In the genomic region with DNA sequence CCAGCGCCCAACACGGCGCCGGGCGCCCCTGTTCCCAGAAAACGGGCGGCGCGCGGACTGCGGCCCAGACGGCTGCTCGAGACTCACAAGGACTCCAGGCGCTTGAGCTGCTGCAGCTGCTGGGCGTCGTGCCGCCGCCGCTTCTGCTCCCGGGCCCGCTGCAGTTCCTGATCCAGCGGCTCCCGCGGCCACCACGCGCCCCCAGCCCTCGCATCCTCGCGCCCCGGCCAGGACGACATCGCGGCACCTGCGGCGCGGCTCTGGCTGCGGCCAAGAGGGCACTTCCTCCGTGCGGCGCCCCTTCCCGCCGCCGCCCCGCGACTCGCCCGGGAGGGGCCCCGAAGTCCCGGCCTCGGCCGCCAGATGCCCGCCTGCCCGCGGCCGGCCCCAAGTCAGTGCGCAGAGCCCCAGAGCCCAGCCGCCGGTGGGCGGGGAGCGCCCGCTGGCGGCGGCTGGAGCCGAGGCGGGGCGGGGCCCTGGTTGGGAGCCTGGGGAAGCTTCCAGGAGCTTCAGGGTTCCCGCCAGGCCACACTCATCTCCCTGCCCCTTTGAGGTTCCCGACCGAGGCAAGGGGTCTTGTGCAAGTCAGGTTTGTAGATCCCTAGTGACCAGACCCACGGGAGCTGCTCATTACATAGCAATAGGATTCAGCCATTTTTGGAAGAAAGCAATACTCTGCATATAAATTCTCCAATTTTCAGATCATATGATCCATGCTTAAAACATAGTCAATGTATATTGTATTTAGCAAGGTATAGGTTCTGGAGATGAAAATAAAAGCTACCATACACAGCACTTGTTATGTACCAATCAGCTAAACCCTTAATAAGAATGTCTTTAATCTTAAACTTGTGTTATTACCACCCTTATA, we compare ENCODE assay signal across 8 cellular contexts. TPM values are rescaled to one million over a fixed set of nuclear protein-coding genes. Genes with fewer than 3 reads are reported as not detected.
DNase-seq lines count a peak whose midpoint lies in the region; ATAC-seq, FAIRE-seq and TF ChIP-seq lines count a peak whose summit lies in the region.

No MANE protein-coding gene starts in this region.

- peak overlapping the region in 1 of 4 experiments; percentile 27; a peak in 1 of 7 replicates for H3K9ac ChIP-seq in H1 (replicated peaks in 1 of 4; ENCODE audit: extremely low read depth in 1 of 4, low read depth in 3 of 4, low read length in 3 of 4)
- H3K9ac ChIP-seq in mesendoderm (ENCODE audit: low read length), result peak overlapping the region; percentile 86

- peak overlapping the region; percentile 37 for H3K4me3 ChIP-seq in CD4-positive, CD25-positive, alpha-beta regulatory T cell (ENCODE audit: low read depth, low read length)
- H3K4me3 ChIP-seq in H1 (ENCODE audit: extremely low read depth in 1 of 4, insufficient read depth in 2 of 4, low read depth in 3 of 4, low read length in 4 of 4), result peak overlapping the region; percentile 14 to 58 (median 26); a peak in 7 of 8 replicates
- peak overlapping the region; percentile 67 for H3K4me3 ChIP-seq in mesendoderm (ENCODE audit: low read length)

- no peak overlapping the region for H3K14ac ChIP-seq in H1 (ENCODE audit: insufficient read length)

- peaks cover 4 to 11% of the 10 kb centered on the region in 2 experiments for H4K20me1 ChIP-seq in H1 (replicated peaks in 1 of 2; ENCODE audit: control insufficient read depth in 1 of 2, insufficient read depth in 2 of 2, low read length in 2 of 2)

- H2BK15ac ChIP-seq in H1 (ENCODE audit: low read length) (no peak overlapping the region), mesendoderm (replicated peaks; ENCODE audit: low read depth) (peak overlapping the region; percentile 14)

- H2AFZ ChIP-seq in H1 (ENCODE audit: low read length), result no peak overlapping the region

- H4K91ac ChIP-seq in H1 (replicated peaks; ENCODE audit: insufficient read length, low read length), result no peak overlapping the region

- H2BK5ac ChIP-seq in H1 (ENCODE audit: low read depth, low read length), result no peak overlapping the region
- no peak overlapping the region for H2BK5ac ChIP-seq in mesendoderm (ENCODE audit: low read length)

- 2% methylated on average over 47 of the region's 70 CpGs; no CpG with 5 or more reads in 1 of the 2 experiments for WGBS in H1 (ENCODE audit: extremely low coverage in 1 of 2, insufficient coverage in 1 of 2, insufficient read length in 1 of 2, insufficient replicate concordance in 2 of 2, low coverage in 1 of 2, low lambda C conversion rate in 2 of 2, missing lambda C conversion rate in 1 of 2), 2 experiments
- no CpG with 5 or more reads among the region's 70 CpGs for WGBS in mesendoderm (ENCODE audit: extremely low coverage, insufficient coverage, low lambda C conversion rate)

- H3K36me3 ChIP-seq in CD4-positive, CD25-positive, alpha-beta regulatory T cell (ENCODE audit: control insufficient read depth, insufficient read depth, low read length), result no peaks in the 10 kb centered on the region
- no peaks in the 10 kb centered on the region for H3K36me3 ChIP-seq in H1 (ENCODE audit: control insufficient read depth in 2 of 4, insufficient read depth in 4 of 4, low read length in 3 of 4)
- H3K36me3 ChIP-seq in mesendoderm (ENCODE audit: control insufficient read depth, insufficient read depth, low read length), result no peaks in the 10 kb centered on the region

- H3K4ac ChIP-seq in H1 (replicated peaks; ENCODE audit: insufficient read length, low read depth, low read length) (no peak overlapping the region), mesendoderm (ENCODE audit: low read depth, low read length) (peak overlapping the region; percentile 64)

- H3K9me3 Mint-ChIP-seq in CD4-positive, CD25-positive, alpha-beta regulatory T cell, result peaks cover 0 to 8% (median 0%) of the 10 kb centered on the region in 7 donors

- peak; percentile 86 to 90 for ATAC-seq in CD4-positive, CD25-positive, alpha-beta regulatory T cell (ENCODE audit: low read depth in 2 of 2)
- ATAC-seq in GM19328 (IDR thresholded peaks at IDR 0.05; ENCODE audit: unreplicated experiment) (peak; percentile 75), HG03442 (IDR thresholded peaks at IDR 0.05; ENCODE audit: unreplicated experiment) (peak; percentile 82)

- H3K79me1 ChIP-seq in H1 (ENCODE audit: low read depth, low read length) (no peaks in the 10 kb centered on the region), mesendoderm (ENCODE audit: low read length) (no peaks in the 10 kb centered on the region)

- peaks cover 10% of the 10 kb centered on the region for H3K4me1 ChIP-seq in CD4-positive, CD25-positive, alpha-beta regulatory T cell (ENCODE audit: control insufficient read depth, insufficient read depth, low read length, poor library complexity, severe bottlenecking)
- H3K4me1 ChIP-seq in H1 (replicated peaks in 1 of 4; ENCODE audit: control insufficient read depth in 3 of 4, insufficient read depth in 4 of 4, low read length in 3 of 4), result peaks cover 0 to 8% (median 2%) of the 10 kb centered on the region in 4 experiments; a peak in 6 of 7 replicates
- no peaks in the 10 kb centered on the region for H3K4me1 ChIP-seq in mesendoderm (ENCODE audit: control insufficient read depth, low read depth, low read length)

- H3K36me3 Mint-ChIP-seq in CD4-positive, CD25-positive, alpha-beta regulatory T cell, result peaks cover 3% of the 10 kb centered on the region

- peaks cover 34% of the 10 kb centered on the region for H3K27me3 Mint-ChIP-seq in CD4-positive, CD25-positive, alpha-beta regulatory T cell

- H3K23ac ChIP-seq in H1 (ENCODE audit: insufficient read length) (no peak overlapping the region), mesendoderm (ENCODE audit: low read length) (no peak overlapping the region)

- no peak overlapping the region for H3K27ac ChIP-seq in CD4-positive, CD25-positive, alpha-beta regulatory T cell (ENCODE audit: insufficient read depth, low read length, poor library complexity, severe bottlenecking)
- H3K27ac ChIP-seq in H1 (ENCODE audit: low read depth, low read length) (no peak overlapping the region), mesendoderm (ENCODE audit: low read depth, low read length) (peak overlapping the region; percentile 66)

- peak; percentile 43 to 87 (median 53) for TF ChIP-seq CTCF in H1 (IDR thresholded peaks at IDR 0.05; ENCODE audit: control extremely low read depth in 1 of 3, insufficient read depth in 1 of 3, low read depth in 1 of 3, low read length in 3 of 3)

- peaks cover 2% of the 10 kb centered on the region; the same call in 1 of the 2 replicates for H3K23me2 ChIP-seq in H1 (ENCODE audit: low read depth, low read length)

- H4K8ac ChIP-seq in H1 (ENCODE audit: extremely low read depth, insufficient read depth, low read length) (peak overlapping the region; percentile 65; the same call in 1 of the 2 replicates), mesendoderm (ENCODE audit: low read depth, low read length) (no peak overlapping the region)

- H3K4me1 Mint-ChIP-seq in CD4-positive, CD25-positive, alpha-beta regulatory T cell, result peaks cover 0 to 17% (median 8%) of the 10 kb centered on the region in 4 donors

- FAIRE-seq in H1 (lab: Jason Lieb, UNC), result no peak

- TF ChIP-seq POLR2A in H1 (IDR thresholded peaks at IDR 0.05; ENCODE audit: control extremely low read depth in 1 of 2, low read depth in 2 of 2, low read length in 2 of 2), result no peak

- H2BK20ac ChIP-seq in H1 (ENCODE audit: low read length), result no peak overlapping the region

- H3K18ac ChIP-seq in H1 (ENCODE audit: extremely low read depth, low read length) (no peak overlapping the region), mesendoderm (ENCODE audit: low read length) (peak overlapping the region; percentile 85)

- TF ChIP-seq EP300 in H1 (IDR thresholded peaks at IDR 0.05; ENCODE audit: borderline replicate concordance in 1 of 2, low read depth in 2 of 2, low read length in 2 of 2), result no peak

- CTCF ChIA-PET in H1 (lab: Charles Lee; ENCODE audit: partially characterized antibody), result interaction anchor here (0.5 to 3.7 kb wide), 9 partner anchors 10 to 165 kb away, joined by 3 to 21 read pairs (median 5); partner anchors contain the start of gene RP9

- DNase-seq in CD4-positive, CD25-positive, alpha-beta regulatory T cell, result peak; percentile 36 to 60 (median 58)
- DNase-seq in NCI-H82 treated with DMSO at 0.1 percent for 48 hours (lab: John Stamatoyannopoulos, UW; ENCODE audit: unreplicated experiment) (peak; percentile 60), H1 (ENCODE audit: low read depth in 1 of 2, low spot score in 2 of 2) (peak in 1 of 2 experiments; percentile 86), mesendoderm (peak; percentile 87)
- peak; percentile 86 for DNase-seq in activated CD8-positive, alpha-beta memory T cell treated with anti-CD3 and anti-CD28 coated beads for 24 hours
- DNase-seq in stimulated activated CD8-positive, alpha-beta memory T cell treated with anti-CD3 and anti-CD28 coated beads, Interleukin-15, amount 100 ng/mL, for 1 hour (ENCODE audit: low read depth), result peak; percentile 27

- peak; percentile 55 to 85 for TF ChIP-seq RAD21 in H1 (IDR thresholded peaks at IDR 0.05 in 1 of 2, conservative IDR thresholded peaks at IDR 0.05 in 1 of 2; ENCODE audit: low read depth in 2 of 2, low read length in 2 of 2)

- H3K4me2 ChIP-seq in H1 (ENCODE audit: insufficient read depth in 1 of 2, low read depth in 2 of 2, low read length in 2 of 2) (peak overlapping the region; percentile 45 to 84), mesendoderm (ENCODE audit: low read length) (peak overlapping the region; percentile 79)

- H3K27ac Mint-ChIP-seq in CD4-positive, CD25-positive, alpha-beta regulatory T cell, result peak overlapping the region in 1 of 3 donors; percentile 5

- peak overlapping the region; percentile 54 to 84 (median 77) for H3K4me3 Mint-ChIP-seq in CD4-positive, CD25-positive, alpha-beta regulatory T cell

- peaks cover 4 to 6% of the 10 kb centered on the region in 2 experiments for H3K9me3 ChIP-seq in CD4-positive, CD25-positive, alpha-beta regulatory T cell (ENCODE audit: control insufficient read depth in 2 of 2, low read length in 2 of 2)
- H3K9me3 ChIP-seq in H1 (ENCODE audit: insufficient read depth in 2 of 2, low read depth in 1 of 2, low read length in 1 of 2), result peaks cover 4 to 11% of the 10 kb centered on the region in 2 experiments; a peak in 2 of 4 replicates

- peaks cover 15% of the 10 kb centered on the region for H3K27me3 ChIP-seq in CD4-positive, CD25-positive, alpha-beta regulatory T cell (ENCODE audit: control insufficient read depth, insufficient read depth, low read length)
- peaks cover 45 to 85% (median 76%) of the 10 kb centered on the region in 4 experiments for H3K27me3 ChIP-seq in H1 (replicated peaks in 1 of 4; ENCODE audit: control insufficient read depth in 3 of 4, extremely low read depth in 1 of 4, insufficient read depth in 3 of 4, low read length in 3 of 4)
- peaks cover 6% of the 10 kb centered on the region for H3K27me3 ChIP-seq in mesendoderm (ENCODE audit: insufficient read depth, low read length, poor library complexity)

- H3K79me2 ChIP-seq in H1 (ENCODE audit: control insufficient read depth in 1 of 2, insufficient read depth in 2 of 2, low read length in 2 of 2) (no peaks in the 10 kb centered on the region), mesendoderm (ENCODE audit: control insufficient read depth, insufficient read depth, low read length) (no peaks in the 10 kb centered on the region)

- H2BK120ac ChIP-seq in H1 (replicated peaks; ENCODE audit: low read depth, low read length), result no peak overlapping the region
- H2BK120ac ChIP-seq in mesendoderm (ENCODE audit: low read depth, low read length), result no peak overlapping the region

- H4K5ac ChIP-seq in H1 (ENCODE audit: insufficient read length, low read depth, low read length) (no peak overlapping the region), mesendoderm (ENCODE audit: low read length) (no peak overlapping the region)

- no peak overlapping the region for H2AK5ac ChIP-seq in H1 (ENCODE audit: low read depth, low read length)
- H2AK5ac ChIP-seq in mesendoderm (ENCODE audit: low read length), result no peak overlapping the region

- H3K56ac ChIP-seq in H1 (replicated peaks; ENCODE audit: insufficient read length, low read depth, low read length), result no peak overlapping the region
- peak overlapping the region; percentile 88 for H3K56ac ChIP-seq in mesendoderm (ENCODE audit: low read length)

- POLR2A ChIA-PET in H1 (lab: Charles Lee; ENCODE audit: partially characterized antibody), result interaction anchor here (2.9 kb wide), 1 partner anchor 14 kb away, joined by 19 read pairs; the partner anchor contains the start of gene FKBP9

- H2BK12ac ChIP-seq in H1 (ENCODE audit: low read depth, low read length), result no peak overlapping the region

RNA-seq across cellular contexts. Expression of gene FKBP9, which starts 14.2 kb away (rescaled TPM):
- total RNA-seq in CD4-positive, CD25-positive, alpha-beta regulatory T cell, result not detected
- polyA plus RNA-seq in CD4-positive, CD25-positive, alpha-beta regulatory T cell, result under 1 TPM in 2 of 4 donors, not detected in 2; 0.07 to 0.37 TPM
- total RNA-seq in H1 (2021; fragmentation: NEBNext Ultra II Directional; extraction: Animal tissue kit (Norgen Biotek cat#: 25700)), result 9.9 and 10.1 TPM in 2 replicates
- 7.2 and 7.9 TPM in 2 replicates for polyA plus RNA-seq in H1 (2011; rRNA removed)
- polyA plus RNA-seq in H1 (2011; cell fraction: cytosol; rRNA removed), result 5.5 TPM
- 4.8 TPM for polyA plus RNA-seq in H1 (2011; cell fraction: nucleus; rRNA removed)
- polyA plus RNA-seq in H1 (2012, experiment 1 of 2), result 9.6 to 11.3 TPM (median 10.4 TPM) in 4 replicates
- 2.3 TPM for polyA plus RNA-seq in H1 (2012, experiment 2 of 2)
- polyA plus RNA-seq in H1 (2013, experiment 1 of 2), result 9.8 TPM
- polyA plus RNA-seq in H1 (2013, experiment 2 of 2), result 10.3 TPM
- 7.8 and 17.5 TPM in 2 replicates for polyA minus RNA-seq in H1 (2011; rRNA and poly(A)+ RNA removed)
- 10.3 TPM for polyA minus RNA-seq in H1 (2011; cell fraction: cytosol; rRNA and poly(A)+ RNA removed)
- 10.6 TPM for polyA minus RNA-seq in H1 (2011; cell fraction: nucleus; rRNA and poly(A)+ RNA removed)
- 7.8 TPM for polyA plus RNA-seq in mesendoderm (2013, experiment 1 of 2)
- polyA plus RNA-seq in mesendoderm (2013, experiment 2 of 2), result 7.1 TPM

RNA-seq across cellular contexts. Expression of gene KBTBD2, which starts 51.5 kb away (rescaled TPM):
- 121 TPM for total RNA-seq in CD4-positive, CD25-positive, alpha-beta regulatory T cell
- 10 to 100 TPM; 17.2 to 28.5 (median 21.1) TPM for polyA plus RNA-seq in CD4-positive, CD25-positive, alpha-beta regulatory T cell
- 23.4 and 25.7 TPM in 2 replicates for total RNA-seq in H1 (2021; fragmentation: NEBNext Ultra II Directional; extraction: Animal tissue kit (Norgen Biotek cat#: 25700))
- 7.4 and 13.1 TPM in 2 replicates for polyA plus RNA-seq in H1 (2011; rRNA removed)
- 11.2 TPM for polyA plus RNA-seq in H1 (2011; cell fraction: cytosol; rRNA removed)
- polyA plus RNA-seq in H1 (2011; cell fraction: nucleus; rRNA removed), result 7.3 TPM
- 14.4 to 25.4 TPM (median 18.4 TPM) in 4 replicates for polyA plus RNA-seq in H1 (2012, experiment 1 of 2)
- 2.8 TPM for polyA plus RNA-seq in H1 (2012, experiment 2 of 2)
- 11.5 TPM for polyA plus RNA-seq in H1 (2013, experiment 1 of 2)
- polyA plus RNA-seq in H1 (2013, experiment 2 of 2), result 11.6 TPM
- 17.3 and 28.9 TPM in 2 replicates for polyA minus RNA-seq in H1 (2011; rRNA and poly(A)+ RNA removed)
- polyA minus RNA-seq in H1 (2011; cell fraction: cytosol; rRNA and poly(A)+ RNA removed), result 13.6 TPM
- polyA minus RNA-seq in H1 (2011; cell fraction: nucleus; rRNA and poly(A)+ RNA removed), result 19.3 TPM
- 24.2 TPM for polyA plus RNA-seq in mesendoderm (2013, experiment 1 of 2)
- 23.9 TPM for polyA plus RNA-seq in mesendoderm (2013, experiment 2 of 2)

Comparison
In these comparisons a context has a peak if more than half of its experiments do, and no peak if none do; other contexts are left out.
1. RNA of gene FKBP9, which starts 14.2 kb away (total RNA-seq): 9.9 to 10.1 TPM in H1; not detected in CD4-positive, CD25-positive, alpha-beta regulatory T cell (single experiment); every median in the first group is over 10 times any median in the second.
2. Peak in every context shown above with its lines, with median percentiles within 50 percentile points of each other: ATAC-seq and H3K4me3 ChIP-seq.